18 cellular contexts compared by ENCODE assay signal in the genomic region with DNA sequence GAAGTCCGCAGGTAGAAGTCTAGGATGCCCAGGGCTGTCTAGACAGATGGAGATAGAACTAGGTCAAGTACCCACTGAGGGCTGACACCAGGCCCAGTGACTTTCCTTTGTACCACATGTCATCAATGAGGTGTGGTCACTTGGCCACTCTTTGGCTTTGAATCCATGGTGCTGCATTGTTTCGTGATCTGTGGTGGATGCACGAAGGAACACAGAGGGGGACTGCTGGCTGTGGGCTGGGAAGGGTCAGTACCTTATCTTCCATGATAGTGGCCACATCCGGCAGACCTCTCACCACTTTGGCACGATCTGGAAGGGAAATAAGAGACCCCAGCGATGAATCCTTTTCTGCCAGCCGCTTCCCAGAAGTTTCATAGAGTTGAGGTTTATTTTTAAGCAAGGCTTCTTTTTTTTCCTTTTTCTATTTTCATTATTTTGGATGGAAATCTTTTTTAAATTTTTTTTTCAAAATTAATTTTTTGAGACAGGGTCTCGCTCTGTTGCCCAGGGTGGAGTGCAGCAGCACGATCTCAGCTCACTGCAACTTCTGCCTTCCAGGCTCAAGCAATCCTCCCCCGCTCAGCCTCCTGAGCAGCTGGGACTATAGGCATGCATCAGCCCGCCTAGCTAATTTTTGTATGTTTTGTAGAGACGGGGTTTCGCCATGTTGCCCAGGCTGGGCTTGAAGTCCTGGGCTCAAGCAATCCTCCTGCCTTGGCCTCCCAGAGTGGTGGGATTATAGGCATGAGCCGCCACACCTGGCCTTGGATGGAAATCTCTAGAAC. TPM values are rescaled to one million over a fixed set of nuclear protein-coding genes. Genes with fewer than 3 reads are reported as not detected.
DNase-seq lines count a peak whose midpoint lies in the region; ATAC-seq and TF ChIP-seq lines count a peak whose summit lies in the region.
"Had no signal": no experiment of that assay in that cellular context is flagged by ENCODE, and none has a peak within 500 bp of the region (broad histone marks: within the 10 kb centered on the region; RNA-seq: fewer than 3 reads in every experiment).

No MANE protein-coding gene starts in this region.

- TF ChIP-seq EP300 in sigmoid colon (IDR thresholded peaks at IDR 0.05): no peak

- H3K4me3 ChIP-seq in NB4 (ENCODE audit: low read depth, low read length) (no peak overlapping the region), sigmoid colon (no peak overlapping the region), osteoblast (ENCODE audit: insufficient read depth, low read length) (no peak overlapping the region)
- H3K4me3 ChIP-seq: GM23248 had no signal

- no peak for TF ChIP-seq CTCF in NB4 (IDR thresholded peaks at IDR 0.05; ENCODE audit: low read depth, low read length)
- no peak for TF ChIP-seq CTCF in sigmoid colon (IDR thresholded peaks at IDR 0.05)
- no peak for TF ChIP-seq CTCF in CD4-positive, alpha-beta T cell (IDR thresholded peaks at IDR 0.05)
- no peak for TF ChIP-seq CTCF in osteoblast (IDR thresholded peaks at IDR 0.05; ENCODE audit: extremely low read depth, low read depth, low read length)

- H3K36me3 Mint-ChIP-seq in CD4-positive, alpha-beta T cell (ENCODE audit: low read depth): no peaks in the 10 kb centered on the region
- H3K36me3 Mint-ChIP-seq: CD4-positive, alpha-beta memory T cell had no signal

- no peak for ATAC-seq in activated CD4-positive, CD25-positive, alpha-beta regulatory T cell treated with anti-CD3 and anti-CD28 coated beads, Interleukin-2, amount 50 U/mL, for 24 hours
- no peak for ATAC-seq in CD4-positive, alpha-beta T cell (ENCODE audit: poor library complexity)
- ATAC-seq: HCT116 had no signal

- H3K4me3 Mint-ChIP-seq in CD4-positive, alpha-beta T cell: no peak overlapping the region
- H3K4me3 Mint-ChIP-seq: CD4-positive, alpha-beta memory T cell; HFFc6 had no signal

- no peak overlapping the region for H3K27ac Mint-ChIP-seq in CD4-positive, alpha-beta T cell
- H3K27ac Mint-ChIP-seq: HFFc6 had no signal

- H3K4me2 ChIP-seq in osteoblast (ENCODE audit: insufficient read depth, low read length): no peak overlapping the region

- no peaks in the 10 kb centered on the region for H3K9me3 Mint-ChIP-seq in CD4-positive, alpha-beta T cell

- H3K79me2 ChIP-seq in osteoblast (ENCODE audit: insufficient read depth, low read length): no peaks in the 10 kb centered on the region

- CTCF ChIA-PET in CD4-positive, alpha-beta T cell (lab: Charles Lee): no interaction called here

- no peaks in the 10 kb centered on the region for H3K4me1 Mint-ChIP-seq in CD4-positive, alpha-beta T cell (ENCODE audit: low read depth)
- H3K4me1 Mint-ChIP-seq: CD4-positive, alpha-beta memory T cell had no signal

- no peak overlapping the region for H2AFZ ChIP-seq in osteoblast (ENCODE audit: low read length)
- H2AFZ ChIP-seq: GM23248 had no signal

- H3K36me3 ChIP-seq in sigmoid colon (no peaks in the 10 kb centered on the region), osteoblast (ENCODE audit: insufficient read depth, low read length) (no peaks in the 10 kb centered on the region)

- POLR2A ChIA-PET in CD4-positive, alpha-beta T cell (lab: Charles Lee): no interaction called here

- no peaks in the 10 kb centered on the region for H4K20me1 ChIP-seq in osteoblast (ENCODE audit: insufficient read depth, low read length)

- intact Hi-C loops in sigmoid colon (cut with DNase I): no loop called here
- intact Hi-C loops in CD4-positive, alpha-beta T cell (cut with DNase I, micrococcal nuclease): no loop called here

- no peaks in the 10 kb centered on the region for H3K4me1 ChIP-seq in sigmoid colon
- no peaks in the 10 kb centered on the region for H3K4me1 ChIP-seq in osteoblast (ENCODE audit: insufficient read depth, low read length)

- H3K27me3 ChIP-seq in sigmoid colon (no peaks in the 10 kb centered on the region), osteoblast (ENCODE audit: insufficient read depth, low read length) (no peaks in the 10 kb centered on the region)
- H3K27me3 ChIP-seq in CD4-positive, alpha-beta T cell (ENCODE audit: control insufficient read depth, insufficient read depth, low read length): no peaks in the 10 kb centered on the region

- DNase-seq in NB4 (ENCODE audit: low read depth): peak; percentile 14
- DNase-seq in cerebellum (ENCODE audit: low spot score): peak; percentile 36
- DNase-seq in sigmoid colon: peak; percentile 25
- DNase-seq in putamen (ENCODE audit: low spot score): no peak
- DNase-seq in CD4-positive, alpha-beta T cell: no peak
- no peak for DNase-seq in osteoblast (ENCODE audit: insufficient read length, low spot score, missing footprints)
- DNase-seq: ACHN; Calu3; CD4-positive, alpha-beta memory T cell; DMS79 treated with DMSO at 0.1 percent for 48 hours; GM23248; HFFc6; IMR-90; KBM-7 had no signal

- H3K9me3 ChIP-seq in sigmoid colon (no peaks in the 10 kb centered on the region), osteoblast (ENCODE audit: low read depth, low read length) (peaks cover 4% of the 10 kb centered on the region)
- no peaks in the 10 kb centered on the region for H3K9me3 ChIP-seq in CD4-positive, alpha-beta T cell (ENCODE audit: control insufficient read depth, low read length)

- peaks cover 5% of the 10 kb centered on the region for H3K27me3 Mint-ChIP-seq in CD4-positive, alpha-beta T cell

- H3K27ac ChIP-seq in sigmoid colon: no peak overlapping the region
- H3K27ac ChIP-seq in CD4-positive, alpha-beta T cell (ENCODE audit: low read depth, low read length): no peak overlapping the region
- no peak overlapping the region for H3K27ac ChIP-seq in osteoblast (ENCODE audit: low read depth, low read length)
- H3K27ac ChIP-seq: C4-2B, GM23248 had no signal

- TF ChIP-seq POLR2A in NB4 (IDR thresholded peaks at IDR 0.05; ENCODE audit: extremely low read depth, insufficient read length): no peak
- TF ChIP-seq POLR2A in sigmoid colon (IDR thresholded peaks at IDR 0.05): no peak

- WGBS in sigmoid colon, 2 donors: 93 to 95% methylated on average over 14 of the region's 14 CpGs

RNA-seq across cellular contexts. Expression of gene MYOM3, which starts 53.1 kb away (rescaled TPM):
- total RNA-seq in cerebellum (0.09 TPM), sigmoid colon (under 1 TPM in 2 of 4 donors, not detected in 2; under 0.01 TPM), osteoblast (under 0.01 TPM in 1 of 2 replicates, not detected in the other)
- polyA plus RNA-seq in sigmoid colon: 1 to 10 TPM; 3.0 to 3.7 (median 3.1) TPM
- not detected for total RNA-seq in CD4-positive, alpha-beta T cell
- total RNA-seq: CD4-positive, alpha-beta memory T cell; IMR-90 had no signal
- polyA plus RNA-seq: BJ; CD4-positive, alpha-beta memory T cell had no signal

Comparison
In these comparisons a context has a peak if more than half of its experiments do, and no peak if none do; other contexts are left out.
1. DNase-seq: peak in NB4 (single experiment), cerebellum (single experiment) and sigmoid colon (single experiment); none in putamen (single experiment), CD4-positive, alpha-beta T cell (0 of 10) and osteoblast (single experiment).